Comparison of ENCODE assay signal across 15 cellular contexts in the genomic region with DNA sequence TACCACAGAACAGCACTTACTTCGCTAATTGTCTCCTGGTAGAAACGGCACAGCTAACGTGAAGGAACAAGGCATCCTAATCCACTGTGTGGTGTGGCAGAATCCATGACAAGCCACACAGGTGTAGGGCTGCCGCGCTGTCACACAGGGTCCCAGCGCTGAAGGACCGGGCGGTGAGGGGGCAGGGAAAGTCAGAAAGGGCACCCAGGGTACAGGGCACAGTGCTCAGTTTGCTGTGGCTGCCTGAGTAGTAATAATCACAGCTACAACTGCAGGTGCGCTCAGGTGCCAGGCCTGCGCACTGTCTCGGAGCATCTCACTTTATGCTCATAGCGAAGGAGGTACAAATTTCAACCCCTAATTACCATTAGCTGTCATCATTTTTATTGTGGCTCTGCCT. TPM values are rescaled to one million over a fixed set of nuclear protein-coding genes. Genes with fewer than 3 reads are reported as not detected.
DNase-seq lines count a peak whose midpoint lies in the region; ATAC-seq and TF ChIP-seq lines count a peak whose summit lies in the region.
"Had no signal": no experiment of that assay in that cellular context is flagged by ENCODE, and none has a peak within 500 bp of the region (broad histone marks: within the 10 kb centered on the region; RNA-seq: fewer than 3 reads in every experiment).

No MANE protein-coding gene starts in this region.

- H3K4me1 Mint-ChIP-seq in activated CD4-positive, alpha-beta T cell treated with anti-CD3 and anti-CD28 coated beads, Interleukin-2, amount 10 ng/mL, durations not matched to agents 24 days and 14 days: peaks cover 72% of the 10 kb centered on the region
- peaks cover 87% of the 10 kb centered on the region for H3K4me1 Mint-ChIP-seq in activated T-cell treated with anti-CD3 and anti-CD28 coated beads, Interleukin-2, amount 50 U/mL, for 72 hours (ENCODE audit: low read depth)

- H3K23ac ChIP-seq in mesendoderm (ENCODE audit: low read length): no peak overlapping the region

- no peaks in the 10 kb centered on the region for H3K27me3 ChIP-seq in mesendoderm (ENCODE audit: insufficient read depth, low read length, poor library complexity)
- H3K27me3 ChIP-seq in sigmoid colon: no peaks in the 10 kb centered on the region
- H3K27me3 ChIP-seq: neutrophil had no signal

- no peak overlapping the region for H4K5ac ChIP-seq in mesendoderm (ENCODE audit: low read length)

- DNase-seq in activated CD4-positive, alpha-beta T cell treated with anti-CD3 and anti-CD28 coated beads, Interleukin-2, amount 10 ng/mL, durations not matched to agents 24 days and 14 days: no peak
- no peak for DNase-seq in activated CD4-positive, alpha-beta T cell treated with anti-CD3 and anti-CD28 coated beads for 1 hour
- DNase-seq in activated T-cell treated with anti-CD3 and anti-CD28 coated beads, Interleukin-2, amount 50 U/mL, for 72 hours: no peak
- DNase-seq in mesendoderm: no peak
- DNase-seq in sigmoid colon: no peak
- no peak for DNase-seq in NCI-H2081 treated with DMSO at 0.1 percent for 48 hours (lab: John Stamatoyannopoulos, UW)
- DNase-seq in HT-29 (ENCODE audit: low spot score): no peak
- DNase-seq: activated CD4-positive, alpha-beta T cell treated with anti-CD3 and anti-CD28 coated beads for 4 hours; EL; foreskin fibroblast; NCI-H510A treated with DMSO at 0.1 percent for 48 hours; retina had no signal

- no peak overlapping the region for H2BK120ac ChIP-seq in mesendoderm (ENCODE audit: low read depth, low read length)

- no peak for TF ChIP-seq EP300 in sigmoid colon (IDR thresholded peaks at IDR 0.05)

- H3K4me3 ChIP-seq in mesendoderm (ENCODE audit: low read length) (no peak overlapping the region), sigmoid colon (no peak overlapping the region)

- H3K9ac ChIP-seq in mesendoderm (ENCODE audit: low read length): no peak overlapping the region

- no peaks in the 10 kb centered on the region for H3K79me2 ChIP-seq in mesendoderm (ENCODE audit: control insufficient read depth, insufficient read depth, low read length)

- H2BK15ac ChIP-seq in mesendoderm (replicated peaks; ENCODE audit: low read depth): no peak overlapping the region

- H3K27ac ChIP-seq in mesendoderm (ENCODE audit: low read depth, low read length): no peak overlapping the region
- H3K27ac ChIP-seq in sigmoid colon: no peak overlapping the region

- TF ChIP-seq CTCF in sigmoid colon (IDR thresholded peaks at IDR 0.05): no peak

- H3K36me3 ChIP-seq in mesendoderm (ENCODE audit: control insufficient read depth, insufficient read depth, low read length): no peaks in the 10 kb centered on the region
- no peaks in the 10 kb centered on the region for H3K36me3 ChIP-seq in sigmoid colon
- H3K36me3 ChIP-seq: neutrophil had no signal

- TF ChIP-seq POLR2A in GM15510 (IDR thresholded peaks at IDR 0.05; ENCODE audit: borderline replicate concordance, extremely low read depth, insufficient read length) (peak; percentile 6), sigmoid colon (IDR thresholded peaks at IDR 0.05) (no peak)

- H3K4me1 ChIP-seq in mesendoderm (ENCODE audit: control insufficient read depth, low read depth, low read length) (no peaks in the 10 kb centered on the region), sigmoid colon (peaks cover 0 to 5% (median 0%) of the 10 kb centered on the region in 4 donors)

- no peak overlapping the region for H2BK5ac ChIP-seq in mesendoderm (ENCODE audit: low read length)

- ATAC-seq in activated T-cell treated with anti-CD3 and anti-CD28 coated beads, Interleukin-2, amount 50 U/mL, for 72 hours (replicated peaks in 1 of 2): no peak

- intact Hi-C loops in activated CD4-positive, alpha-beta T cell treated with anti-CD3 and anti-CD28 coated beads, Interleukin-2, amount 10 ng/mL, durations not matched to agents 24 days and 14 days (cut with micrococcal nuclease): loop anchor here (5.0 kb wide), 1 partner anchor 390 kb away; no protein-coding TSS in a partner anchor
- intact Hi-C loops in sigmoid colon (cut with DNase I): no loop called here

- no peaks in the 10 kb centered on the region for H3K9me3 Mint-ChIP-seq in activated CD4-positive, alpha-beta T cell treated with anti-CD3 and anti-CD28 coated beads, Interleukin-2, amount 10 ng/mL, durations not matched to agents 24 days and 14 days
- no peaks in the 10 kb centered on the region for H3K9me3 Mint-ChIP-seq in activated T-cell treated with anti-CD3 and anti-CD28 coated beads, Interleukin-2, amount 50 U/mL, for 72 hours
- H3K9me3 Mint-ChIP-seq: mesothelial cell of epicardium had no signal

- no peak overlapping the region for H2AK5ac ChIP-seq in mesendoderm (ENCODE audit: low read length)

- no peak overlapping the region for H4K8ac ChIP-seq in mesendoderm (ENCODE audit: low read depth, low read length)

- no peaks in the 10 kb centered on the region for H3K27me3 Mint-ChIP-seq in activated CD4-positive, alpha-beta T cell treated with anti-CD3 and anti-CD28 coated beads, Interleukin-2, amount 10 ng/mL, durations not matched to agents 24 days and 14 days
- no peaks in the 10 kb centered on the region for H3K27me3 Mint-ChIP-seq in activated T-cell treated with anti-CD3 and anti-CD28 coated beads, Interleukin-2, amount 50 U/mL, for 72 hours (ENCODE audit: low read depth)

- no peak overlapping the region for H3K18ac ChIP-seq in mesendoderm (ENCODE audit: low read length)

- peak overlapping the region; percentile 15 for H3K56ac ChIP-seq in mesendoderm (ENCODE audit: low read length)

- H3K4me2 ChIP-seq in mesendoderm (ENCODE audit: low read length): no peak overlapping the region

- no peaks in the 10 kb centered on the region for H3K9me3 ChIP-seq in sigmoid colon
- H3K9me3 ChIP-seq: neutrophil had no signal

- peak overlapping the region; percentile 88 for H3K4me3 Mint-ChIP-seq in activated CD4-positive, alpha-beta T cell treated with anti-CD3 and anti-CD28 coated beads, Interleukin-2, amount 10 ng/mL, durations not matched to agents 24 days and 14 days
- H3K4me3 Mint-ChIP-seq in activated T-cell treated with anti-CD3 and anti-CD28 coated beads, Interleukin-2, amount 50 U/mL, for 72 hours: peak overlapping the region; percentile 87 to 91
- H3K4me3 Mint-ChIP-seq: mesothelial cell of epicardium had no signal

- peaks cover 9% of the 10 kb centered on the region for H3K36me3 Mint-ChIP-seq in activated CD4-positive, alpha-beta T cell treated with anti-CD3 and anti-CD28 coated beads, Interleukin-2, amount 10 ng/mL, durations not matched to agents 24 days and 14 days (ENCODE audit: low read depth)
- H3K36me3 Mint-ChIP-seq in activated T-cell treated with anti-CD3 and anti-CD28 coated beads, Interleukin-2, amount 50 U/mL, for 72 hours (ENCODE audit: insufficient read depth in 2 of 2): peaks cover 0 to 2% of the 10 kb centered on the region in 2 donors
- H3K36me3 Mint-ChIP-seq: mesothelial cell of epicardium had no signal

- H3K27ac Mint-ChIP-seq in activated CD4-positive, alpha-beta T cell treated with anti-CD3 and anti-CD28 coated beads, Interleukin-2, amount 10 ng/mL, durations not matched to agents 24 days and 14 days: peak overlapping the region; percentile 98
- peak overlapping the region; percentile 97 for H3K27ac Mint-ChIP-seq in activated T-cell treated with anti-CD3 and anti-CD28 coated beads, Interleukin-2, amount 50 U/mL, for 72 hours

- H3K4ac ChIP-seq in mesendoderm (ENCODE audit: low read depth, low read length): no peak overlapping the region

- H3K79me1 ChIP-seq in mesendoderm (ENCODE audit: low read length): no peaks in the 10 kb centered on the region

- WGBS in mesendoderm (ENCODE audit: extremely low coverage, insufficient coverage, low lambda C conversion rate): no CpG with 5 or more reads among the region's 12 CpGs
- WGBS in sigmoid colon, 2 donors: 93 to 95% methylated on average over 12 of the region's 12 CpGs

RNA-seq across cellular contexts. Expression of a gene that starts 55.2 kb away (rescaled TPM):
- total RNA-seq in activated CD4-positive, alpha-beta T cell treated with anti-CD3 and anti-CD28 coated beads, Interleukin-2, amount 10 ng/mL, durations not matched to agents 24 days and 14 days: 166 and 168 TPM in 2 replicates
- 100 to 1,000 TPM; 130 to 149 TPM for total RNA-seq in activated T-cell treated with anti-CD3 and anti-CD28 coated beads, Interleukin-2, amount 50 U/mL, for 72 hours
- polyA plus RNA-seq in mesendoderm (2013, experiment 1 of 2): 33.4 TPM
- polyA plus RNA-seq in mesendoderm (2013, experiment 2 of 2): 34.1 TPM
- 10 to 100 TPM; 63.7 to 77.9 (median 73.4) TPM for total RNA-seq in sigmoid colon
- polyA plus RNA-seq in sigmoid colon: 100 to 1,000 TPM in 1 of 3 donors, 10 to 100 TPM in 2; 60.2 to 128 (median 70.9) TPM
- total RNA-seq in HT-29 (2014; rRNA removed; shearing (Covaris generic)): 28.6 and 30.6 TPM in 2 replicates
